10 cellular contexts compared by ENCODE assay signal in genomic region chr9:7011395-7012067, GRCh38.
A peak's percentile ranks its signal among the peaks of the same experiment; 100 is the strongest.
DNase-seq lines count a peak whose midpoint lies in the region; ATAC-seq and TF ChIP-seq lines count a peak whose summit lies in the region.
"Had no signal": no experiment of that assay in that cellular context is flagged by ENCODE, and none has a peak within 500 bp of the region (broad histone marks: within the 10 kb centered on the region; RNA-seq: fewer than 3 reads in every experiment).

No MANE protein-coding gene starts in this region.

- no peaks in the 10 kb centered on the region for H3K27me3 Mint-ChIP-seq in activated naive CD8-positive, alpha-beta T cell treated with anti-CD3 and anti-CD28 coated beads, Interleukin-2, amount 50 U/mL, for 24 hours

- WGBS in SK-N-SH (ENCODE audit: low lambda C conversion rate): 91% methylated on average over 6 of the region's 8 CpGs

- H3K27ac ChIP-seq in BLaER1: no peak overlapping the region
- H3K27ac ChIP-seq in SK-N-SH (ENCODE audit: low read depth in 2 of 2, low read length in 1 of 2): no peak overlapping the region
- H3K27ac ChIP-seq: RWPE1 had no signal

- H3K4me1 Mint-ChIP-seq in activated naive CD8-positive, alpha-beta T cell treated with anti-CD3 and anti-CD28 coated beads, Interleukin-2, amount 50 U/mL, for 24 hours: peaks cover 11% of the 10 kb centered on the region

- H3K27me3 ChIP-seq in BLaER1 (peaks cover 32% of the 10 kb centered on the region), SK-N-SH (ENCODE audit: insufficient read depth) (no peaks in the 10 kb centered on the region)

- H3K4me1 ChIP-seq in BLaER1 (peaks cover 12% of the 10 kb centered on the region), SK-N-SH (ENCODE audit: control insufficient read depth in 1 of 2, insufficient read depth in 2 of 2, low read depth in 1 of 2, low read length in 1 of 2) (no peaks in the 10 kb centered on the region)

- H3K9me3 ChIP-seq in BLaER1 (peaks cover 20% of the 10 kb centered on the region), SK-N-SH (no peaks in the 10 kb centered on the region)

- H4K20me1 ChIP-seq in BLaER1 (peaks cover 34% of the 10 kb centered on the region), SK-N-SH (ENCODE audit: insufficient read depth) (no peaks in the 10 kb centered on the region)

- TF ChIP-seq RAD21 in SK-N-SH (IDR thresholded peaks at IDR 0.05; ENCODE audit: low read length): no peak

- DNase-seq in KG1 (lab: John Stamatoyannopoulos, UW): peak; percentile 38
- no peak for DNase-seq in activated naive CD8-positive, alpha-beta T cell treated with anti-CD3 and anti-CD28 coated beads, Interleukin-2, amount 50 U/mL, for 24 hours
- DNase-seq in SK-N-SH: no peak
- DNase-seq in pons (ENCODE audit: low spot score): no peak
- no peak for DNase-seq in inferior parietal cortex (ENCODE audit: extremely low spot score)
- DNase-seq: NCI-H2081 treated with DMSO at 0.1 percent for 48 hours had no signal

- TF ChIP-seq CTCF in SK-N-SH (IDR thresholded peaks at IDR 0.05): no peak

- peak overlapping the region; percentile 13 for H3K4me2 ChIP-seq in BLaER1
- H3K4me2 ChIP-seq in SK-N-SH: no peak overlapping the region

- no peaks in the 10 kb centered on the region for H3F3A ChIP-seq in SK-N-SH (replicated peaks; ENCODE audit: insufficient read depth)

- H3K9ac ChIP-seq in BLaER1 (no peak overlapping the region), SK-N-SH (no peak overlapping the region)

- H3K9me2 ChIP-seq in SK-N-SH: no peaks in the 10 kb centered on the region

- ATAC-seq in GM18907 (IDR thresholded peaks at IDR 0.05; ENCODE audit: unreplicated experiment) (peak; percentile 76), GM18867 (IDR thresholded peaks at IDR 0.05; ENCODE audit: unreplicated experiment) (no peak)
- peak; percentile 61 for ATAC-seq in activated naive CD8-positive, alpha-beta T cell treated with anti-CD3 and anti-CD28 coated beads, Interleukin-2, amount 50 U/mL, for 24 hours

- H3K36me3 ChIP-seq in BLaER1 (peaks cover 69% of the 10 kb centered on the region), SK-N-SH (replicated peaks in 1 of 2; ENCODE audit: control insufficient read depth in 1 of 2, insufficient read depth in 2 of 2, low read length in 1 of 2) (peaks cover 32 to 34% of the 10 kb centered on the region in 2 experiments)

- POLR2A ChIA-PET in SK-N-SH (lab: Yijun Ruan, JAX): no interaction called here

- H3K9me3 Mint-ChIP-seq in activated naive CD8-positive, alpha-beta T cell treated with anti-CD3 and anti-CD28 coated beads, Interleukin-2, amount 50 U/mL, for 24 hours: no peaks in the 10 kb centered on the region

- no peak overlapping the region for H3K4me3 Mint-ChIP-seq in activated naive CD8-positive, alpha-beta T cell treated with anti-CD3 and anti-CD28 coated beads, Interleukin-2, amount 50 U/mL, for 24 hours

- CTCF ChIA-PET in SK-N-SH (lab: Yijun Ruan, JAX): no interaction called here

- H3K27ac Mint-ChIP-seq in activated naive CD8-positive, alpha-beta T cell treated with anti-CD3 and anti-CD28 coated beads, Interleukin-2, amount 50 U/mL, for 24 hours: no peak overlapping the region

- no peak overlapping the region for H3K4me3 ChIP-seq in BLaER1
- no peak overlapping the region for H3K4me3 ChIP-seq in SK-N-SH (ENCODE audit: low read depth in 2 of 2, low read length in 1 of 2)

- TF ChIP-seq EP300 in SK-N-SH (IDR thresholded peaks at IDR 0.05; ENCODE audit: borderline replicate concordance in 1 of 2, low read depth in 1 of 2, low read length in 1 of 2): no peak

- no peaks in the 10 kb centered on the region for H3K79me2 ChIP-seq in SK-N-SH (ENCODE audit: insufficient read depth)

- H2AFZ ChIP-seq in SK-N-SH (ENCODE audit: low read depth): no peak overlapping the region

- peaks cover 48% of the 10 kb centered on the region for H3K36me3 Mint-ChIP-seq in activated naive CD8-positive, alpha-beta T cell treated with anti-CD3 and anti-CD28 coated beads, Interleukin-2, amount 50 U/mL, for 24 hours (ENCODE audit: low read depth)

TF ChIP-seq in SK-N-SH, 30 proteins besides CTCF, POLR2A, EP300 and RAD21:
- no peak for TF ChIP-seq ZBTB33 (IDR thresholded peaks at IDR 0.05; ENCODE audit: borderline replicate concordance, low read depth)
- no peak for TF ChIP-seq FOSL2 (IDR thresholded peaks at IDR 0.05; ENCODE audit: borderline replicate concordance, low read depth)
- no peak for TF ChIP-seq NFIC (IDR thresholded peaks at IDR 0.05; ENCODE audit: borderline replicate concordance)
- no peak for TF ChIP-seq MEF2A (IDR thresholded peaks at IDR 0.05; ENCODE audit: borderline replicate concordance, low read depth)
- TF ChIP-seq USF1 (IDR thresholded peaks at IDR 0.05; ENCODE audit: borderline replicate concordance, low read depth): no peak
- no peak for TF ChIP-seq CHD2 (IDR thresholded peaks at IDR 0.05; ENCODE audit: low read length, partially characterized antibody)
- TF ChIP-seq TAF1 (IDR thresholded peaks at IDR 0.05; ENCODE audit: borderline replicate concordance, low read depth, low read length): no peak
- TF ChIP-seq IRF3 (IDR thresholded peaks at IDR 0.05; ENCODE audit: low read depth, low read length): no peak
